ENCODE assay signal across 1 cellular context in the genomic region with DNA sequence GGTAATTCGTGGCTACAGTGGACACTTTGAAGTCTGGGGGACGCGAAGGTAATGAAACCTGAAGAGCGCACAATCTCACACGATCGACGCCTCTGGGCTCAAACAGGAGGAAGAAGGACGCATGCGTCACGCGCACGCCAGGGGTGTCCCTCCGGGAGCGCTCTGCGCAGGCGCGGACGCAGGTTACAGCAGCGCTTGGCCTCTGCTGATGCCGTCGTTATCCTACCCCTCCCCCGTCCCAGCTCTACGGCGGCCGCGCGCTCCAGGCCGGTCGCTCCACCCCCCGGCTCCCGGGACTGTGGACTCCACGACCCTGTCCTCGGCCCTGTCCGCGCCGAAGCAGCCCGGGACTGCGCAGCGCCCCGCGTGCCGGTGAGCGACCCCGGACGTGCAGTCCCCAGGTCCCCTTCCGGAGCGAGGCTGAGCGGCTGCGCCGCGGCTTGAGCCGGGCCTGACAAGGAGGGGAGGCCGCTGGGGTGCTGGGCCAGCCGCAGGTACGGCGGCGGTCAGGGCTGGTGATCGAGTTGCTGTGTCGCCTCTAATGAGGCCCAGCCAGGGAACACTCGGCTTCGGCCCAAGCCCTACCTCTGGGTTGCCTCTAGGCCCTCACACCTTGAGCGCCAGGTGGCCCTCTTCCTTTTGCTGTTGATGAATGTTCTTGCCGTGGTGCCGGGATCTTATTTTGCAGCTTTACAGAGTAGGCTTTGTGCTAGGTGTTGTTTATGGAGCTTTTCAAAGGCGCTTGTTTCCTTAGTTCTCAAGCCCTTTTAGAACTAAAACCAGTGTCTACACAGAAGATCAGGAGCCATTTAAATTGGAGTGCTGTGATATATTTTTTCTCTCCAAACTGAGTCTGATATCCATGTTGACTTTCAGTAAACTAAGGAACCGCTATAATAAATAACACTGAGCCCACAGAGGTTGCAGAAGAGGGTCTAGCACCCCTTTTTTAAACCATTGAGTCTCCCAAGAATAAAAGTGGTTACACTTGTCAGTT.
TF ChIP-seq lines count a peak whose summit lies in the region.

TSS of gene TMEM106B (plus strand) at position 241 of the 997 bp plus-strand sequence. CDS start 3,517 bp downstream, outside the sequence.

TF ChIP-seq in K562, 482 proteins besides CTCF, POLR2A, EP300 and RAD21 (continued from another document):
- 0 out of 2 replicates have a peak, but pooled peaks have one; percentile 30 for TF ChIP-seq NKRF (IDR thresholded peaks at IDR 0.05; ENCODE audit: borderline replicate concordance)
- no peak for TF ChIP-seq ZNF551 (CRISPR knock-in tag; IDR thresholded peaks at IDR 0.05)
- no peak for TF ChIP-seq TAF7 (tag; IDR thresholded peaks at IDR 0.05)
- no peak for TF ChIP-seq HDAC3 (IDR thresholded peaks at IDR 0.05; ENCODE audit: borderline replicate concordance, partially characterized antibody)
- no peak for TF ChIP-seq FUS (optimal IDR thresholded peaks at IDR 0.05; ENCODE audit: low read depth, low read length)
- TF ChIP-seq HMG20A (CRISPR knock-in tag; conservative IDR thresholded peaks at IDR 0.05), result no peak
- no peak for TF ChIP-seq FOXJ3 (CRISPR knock-in tag; IDR thresholded peaks at IDR 0.05)
- TF ChIP-seq ZNF512 (tag; IDR thresholded peaks at IDR 0.05), result no peak
- no peak for TF ChIP-seq TFAM (CRISPR knock-in tag; conservative IDR thresholded peaks at IDR 0.05)
- TF ChIP-seq HNRNPL (IDR thresholded peaks at IDR 0.05; ENCODE audit: low read depth, low read length), result no peak; the same call in 1 of the 2 replicates
- TF ChIP-seq, protein P1, sequence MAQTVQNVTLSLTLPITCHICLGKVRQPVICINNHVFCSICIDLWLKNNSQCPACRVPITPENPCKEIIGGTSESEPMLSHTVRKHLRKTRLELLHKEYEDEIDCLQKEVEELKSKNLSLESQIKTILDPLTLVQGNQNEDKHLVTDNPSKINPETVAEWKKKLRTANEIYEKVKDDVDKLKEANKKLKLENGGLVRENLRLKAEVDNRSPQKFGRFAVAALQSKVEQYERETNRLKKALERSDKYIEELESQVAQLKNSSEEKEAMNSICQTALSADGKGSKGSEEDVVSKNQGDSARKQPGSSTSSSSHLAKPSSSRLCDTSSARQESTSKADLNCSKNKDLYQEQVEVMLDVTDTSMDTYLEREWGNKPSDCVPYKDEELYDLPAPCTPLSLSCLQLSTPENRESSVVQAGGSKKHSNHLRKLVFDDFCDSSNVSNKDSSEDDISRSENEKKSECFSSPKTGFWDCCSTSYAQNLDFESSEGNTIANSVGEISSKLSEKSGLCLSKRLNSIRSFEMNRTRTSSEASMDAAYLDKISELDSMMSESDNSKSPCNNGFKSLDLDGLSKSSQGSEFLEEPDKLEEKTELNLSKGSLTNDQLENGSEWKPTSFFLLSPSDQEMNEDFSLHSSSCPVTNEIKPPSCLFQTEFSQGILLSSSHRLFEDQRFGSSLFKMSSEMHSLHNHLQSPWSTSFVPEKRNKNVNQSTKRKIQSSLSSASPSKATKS (CRISPR knock-in tag; IDR thresholded peaks at IDR 0.05), result no peak
- TF ChIP-seq CREB5 (CRISPR knock-in tag; IDR thresholded peaks at IDR 0.05), result no peak
- 0 out of 2 replicates have a peak, but pooled peaks have one; percentile 31 for TF ChIP-seq ZNF41 (CRISPR knock-in tag; conservative IDR thresholded peaks at IDR 0.05)
- no peak for TF ChIP-seq ETS2 (tag; IDR thresholded peaks at IDR 0.05; ENCODE audit: borderline replicate concordance, poor library complexity, severe bottlenecking)
- TF ChIP-seq NR2C2 (CRISPR knock-in tag; IDR thresholded peaks at IDR 0.05), result no peak
- peak; percentile 93 for TF ChIP-seq NR2C2 (tag; IDR thresholded peaks at IDR 0.05)
- no peak for TF ChIP-seq ZFPM2 (CRISPR knock-in tag; IDR thresholded peaks at IDR 0.05)
- TF ChIP-seq ZNF778 (CRISPR knock-in tag; IDR thresholded peaks at IDR 0.05), result no peak
- TF ChIP-seq ETV1 (tag; conservative IDR thresholded peaks at IDR 0.05; ENCODE audit: low read depth), result no peak; the same call in 1 of the 2 replicates
- TF ChIP-seq ZBTB26 (CRISPR knock-in tag; IDR thresholded peaks at IDR 0.05), result no peak
- TF ChIP-seq, protein P2, sequence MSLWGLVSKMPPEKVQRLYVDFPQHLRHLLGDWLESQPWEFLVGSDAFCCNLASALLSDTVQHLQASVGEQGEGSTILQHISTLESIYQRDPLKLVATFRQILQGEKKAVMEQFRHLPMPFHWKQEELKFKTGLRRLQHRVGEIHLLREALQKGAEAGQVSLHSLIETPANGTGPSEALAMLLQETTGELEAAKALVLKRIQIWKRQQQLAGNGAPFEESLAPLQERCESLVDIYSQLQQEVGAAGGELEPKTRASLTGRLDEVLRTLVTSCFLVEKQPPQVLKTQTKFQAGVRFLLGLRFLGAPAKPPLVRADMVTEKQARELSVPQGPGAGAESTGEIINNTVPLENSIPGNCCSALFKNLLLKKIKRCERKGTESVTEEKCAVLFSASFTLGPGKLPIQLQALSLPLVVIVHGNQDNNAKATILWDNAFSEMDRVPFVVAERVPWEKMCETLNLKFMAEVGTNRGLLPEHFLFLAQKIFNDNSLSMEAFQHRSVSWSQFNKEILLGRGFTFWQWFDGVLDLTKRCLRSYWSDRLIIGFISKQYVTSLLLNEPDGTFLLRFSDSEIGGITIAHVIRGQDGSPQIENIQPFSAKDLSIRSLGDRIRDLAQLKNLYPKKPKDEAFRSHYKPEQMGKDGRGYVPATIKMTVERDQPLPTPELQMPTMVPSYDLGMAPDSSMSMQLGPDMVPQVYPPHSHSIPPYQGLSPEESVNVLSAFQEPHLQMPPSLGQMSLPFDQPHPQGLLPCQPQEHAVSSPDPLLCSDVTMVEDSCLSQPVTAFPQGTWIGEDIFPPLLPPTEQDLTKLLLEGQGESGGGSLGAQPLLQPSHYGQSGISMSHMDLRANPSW (CRISPR knock-in tag; IDR thresholded peaks at IDR 0.05), result no peak
- TF ChIP-seq, protein P3, sequence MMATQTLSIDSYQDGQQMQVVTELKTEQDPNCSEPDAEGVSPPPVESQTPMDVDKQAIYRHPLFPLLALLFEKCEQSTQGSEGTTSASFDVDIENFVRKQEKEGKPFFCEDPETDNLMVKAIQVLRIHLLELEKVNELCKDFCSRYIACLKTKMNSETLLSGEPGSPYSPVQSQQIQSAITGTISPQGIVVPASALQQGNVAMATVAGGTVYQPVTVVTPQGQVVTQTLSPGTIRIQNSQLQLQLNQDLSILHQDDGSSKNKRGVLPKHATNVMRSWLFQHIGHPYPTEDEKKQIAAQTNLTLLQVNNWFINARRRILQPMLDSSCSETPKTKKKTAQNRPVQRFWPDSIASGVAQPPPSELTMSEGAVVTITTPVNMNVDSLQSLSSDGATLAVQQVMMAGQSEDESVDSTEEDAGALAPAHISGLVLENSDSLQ (IDR thresholded peaks at IDR 0.05), result 0 out of 2 replicates have a peak, but pooled peaks have one; percentile 16
- no peak for TF ChIP-seq HSF4 (CRISPR knock-in tag; IDR thresholded peaks at IDR 0.05; ENCODE audit: borderline replicate concordance)
- TF ChIP-seq BRD4 (IDR thresholded peaks at IDR 0.05), result peak; percentile 46; the same call in 1 of the 2 replicates
- TF ChIP-seq ARNT (IDR thresholded peaks at IDR 0.05), result no peak
- TF ChIP-seq FOS (IDR thresholded peaks at IDR 0.05; ENCODE audit: extremely low read depth, insufficient read length), result no peak
TF ChIP-seq in K562: peak in this region for 143.
